ENCODE assay signal across 1 cellular context in the genomic region with DNA sequence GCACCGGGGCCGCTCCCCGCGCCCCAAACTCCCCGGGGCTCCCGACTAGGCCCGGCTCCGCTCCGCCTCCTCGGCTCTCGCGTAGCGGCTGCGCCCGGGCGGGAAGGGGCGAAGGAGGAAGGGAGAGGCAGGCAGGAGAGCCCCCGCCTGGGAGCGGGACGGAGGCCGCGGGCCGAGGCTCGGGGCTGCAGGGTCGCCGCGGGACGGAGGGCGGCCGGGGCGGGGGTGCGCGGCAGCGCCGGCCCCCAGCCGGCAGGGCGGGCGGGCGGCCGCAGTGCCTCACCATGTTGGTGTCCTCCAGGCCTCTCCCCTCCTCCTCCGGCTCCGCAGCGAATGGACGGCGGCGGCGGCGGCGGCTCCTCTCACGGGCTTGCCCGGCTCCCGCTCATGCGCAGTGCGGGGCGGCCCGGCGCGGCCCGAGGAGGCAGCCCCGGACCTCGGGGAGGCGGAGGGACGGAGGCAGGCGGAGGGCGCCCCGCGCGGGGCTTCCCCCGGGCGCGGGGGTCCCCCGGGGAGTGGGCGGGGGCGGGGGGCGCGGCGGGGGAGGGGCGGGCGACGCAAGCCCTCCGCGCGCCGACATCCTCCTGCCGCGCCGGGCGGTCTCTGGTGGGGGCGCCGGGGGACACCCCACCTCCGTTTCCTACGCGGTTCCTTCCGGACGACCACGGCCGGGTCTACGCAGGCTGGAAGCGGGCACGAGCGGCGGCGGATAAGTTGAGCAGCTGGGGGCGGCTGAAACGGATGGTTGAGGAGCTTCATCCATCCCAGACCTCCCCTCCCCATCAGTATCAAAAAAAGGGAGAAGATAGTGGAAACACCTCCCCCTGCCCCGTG.
TF ChIP-seq lines count a peak whose summit lies in the region.

A gene (minus strand): TSS at position 335 of the 834 bp plus-strand sequence. CDS start 49 bp downstream, at position 286.

TF ChIP-seq in K562, 482 proteins besides CTCF, POLR2A, EP300 and RAD21 (continued from another document and continues in another):
- no peak for TF ChIP-seq MYNN (IDR thresholded peaks at IDR 0.05)
- no peak for TF ChIP-seq MYNN (CRISPR knock-in tag; IDR thresholded peaks at IDR 0.05)
- no peak for TF ChIP-seq TAF15 (IDR thresholded peaks at IDR 0.05; ENCODE audit: low read depth, low read length)
- TF ChIP-seq, protein P1, sequence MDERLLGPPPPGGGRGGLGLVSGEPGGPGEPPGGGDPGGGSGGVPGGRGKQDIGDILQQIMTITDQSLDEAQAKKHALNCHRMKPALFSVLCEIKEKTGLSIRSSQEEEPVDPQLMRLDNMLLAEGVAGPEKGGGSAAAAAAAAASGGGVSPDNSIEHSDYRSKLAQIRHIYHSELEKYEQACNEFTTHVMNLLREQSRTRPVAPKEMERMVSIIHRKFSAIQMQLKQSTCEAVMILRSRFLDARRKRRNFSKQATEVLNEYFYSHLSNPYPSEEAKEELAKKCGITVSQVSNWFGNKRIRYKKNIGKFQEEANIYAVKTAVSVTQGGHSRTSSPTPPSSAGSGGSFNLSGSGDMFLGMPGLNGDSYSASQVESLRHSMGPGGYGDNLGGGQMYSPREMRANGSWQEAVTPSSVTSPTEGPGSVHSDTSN (CRISPR knock-in tag; IDR thresholded peaks at IDR 0.05; ENCODE audit: low read depth) = no peak
- TF ChIP-seq, protein P1 (tag; conservative IDR thresholded peaks at IDR 0.05; ENCODE audit: low read depth) = no peak
- TF ChIP-seq, protein P2, sequence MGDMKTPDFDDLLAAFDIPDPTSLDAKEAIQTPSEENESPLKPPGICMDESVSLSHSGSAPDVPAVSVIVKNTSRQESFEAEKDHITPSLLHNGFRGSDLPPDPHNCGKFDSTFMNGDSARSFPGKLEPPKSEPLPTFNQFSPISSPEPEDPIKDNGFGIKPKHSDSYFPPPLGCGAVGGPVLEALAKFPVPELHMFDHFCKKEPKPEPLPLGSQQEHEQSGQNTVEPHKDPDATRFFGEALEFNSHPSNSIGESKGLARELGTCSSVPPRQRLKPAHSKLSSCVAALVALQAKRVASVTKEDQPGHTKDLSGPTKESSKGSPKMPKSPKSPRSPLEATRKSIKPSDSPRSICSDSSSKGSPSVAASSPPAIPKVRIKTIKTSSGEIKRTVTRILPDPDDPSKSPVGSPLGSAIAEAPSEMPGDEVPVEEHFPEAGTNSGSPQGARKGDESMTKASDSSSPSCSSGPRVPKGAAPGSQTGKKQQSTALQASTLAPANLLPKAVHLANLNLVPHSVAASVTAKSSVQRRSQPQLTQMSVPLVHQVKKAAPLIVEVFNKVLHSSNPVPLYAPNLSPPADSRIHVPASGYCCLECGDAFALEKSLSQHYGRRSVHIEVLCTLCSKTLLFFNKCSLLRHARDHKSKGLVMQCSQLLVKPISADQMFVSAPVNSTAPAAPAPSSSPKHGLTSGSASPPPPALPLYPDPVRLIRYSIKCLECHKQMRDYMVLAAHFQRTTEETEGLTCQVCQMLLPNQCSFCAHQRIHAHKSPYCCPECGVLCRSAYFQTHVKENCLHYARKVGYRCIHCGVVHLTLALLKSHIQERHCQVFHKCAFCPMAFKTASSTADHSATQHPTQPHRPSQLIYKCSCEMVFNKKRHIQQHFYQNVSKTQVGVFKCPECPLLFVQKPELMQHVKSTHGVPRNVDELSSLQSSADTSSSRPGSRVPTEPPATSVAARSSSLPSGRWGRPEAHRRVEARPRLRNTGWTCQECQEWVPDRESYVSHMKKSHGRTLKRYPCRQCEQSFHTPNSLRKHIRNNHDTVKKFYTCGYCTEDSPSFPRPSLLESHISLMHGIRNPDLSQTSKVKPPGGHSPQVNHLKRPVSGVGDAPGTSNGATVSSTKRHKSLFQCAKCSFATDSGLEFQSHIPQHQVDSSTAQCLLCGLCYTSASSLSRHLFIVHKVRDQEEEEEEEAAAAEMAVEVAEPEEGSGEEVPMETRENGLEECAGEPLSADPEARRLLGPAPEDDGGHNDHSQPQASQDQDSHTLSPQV (IDR thresholded peaks at IDR 0.05) = no peak
- no peak for TF ChIP-seq NCOA4 (IDR thresholded peaks at IDR 0.05; ENCODE audit: partially characterized antibody)
- no peak for TF ChIP-seq FUS (optimal IDR thresholded peaks at IDR 0.05; ENCODE audit: low read depth, low read length)
- TF ChIP-seq, protein P3, sequence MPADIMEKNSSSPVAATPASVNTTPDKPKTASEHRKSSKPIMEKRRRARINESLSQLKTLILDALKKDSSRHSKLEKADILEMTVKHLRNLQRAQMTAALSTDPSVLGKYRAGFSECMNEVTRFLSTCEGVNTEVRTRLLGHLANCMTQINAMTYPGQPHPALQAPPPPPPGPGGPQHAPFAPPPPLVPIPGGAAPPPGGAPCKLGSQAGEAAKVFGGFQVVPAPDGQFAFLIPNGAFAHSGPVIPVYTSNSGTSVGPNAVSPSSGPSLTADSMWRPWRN (IDR thresholded peaks at IDR 0.05; ENCODE audit: low read depth) = no peak
- 0 out of 2 replicates have a peak, but pooled peaks have one; percentile 20 for TF ChIP-seq SRSF1 (IDR thresholded peaks at IDR 0.05; ENCODE audit: low read depth, low read length)
- TF ChIP-seq, protein P4, sequence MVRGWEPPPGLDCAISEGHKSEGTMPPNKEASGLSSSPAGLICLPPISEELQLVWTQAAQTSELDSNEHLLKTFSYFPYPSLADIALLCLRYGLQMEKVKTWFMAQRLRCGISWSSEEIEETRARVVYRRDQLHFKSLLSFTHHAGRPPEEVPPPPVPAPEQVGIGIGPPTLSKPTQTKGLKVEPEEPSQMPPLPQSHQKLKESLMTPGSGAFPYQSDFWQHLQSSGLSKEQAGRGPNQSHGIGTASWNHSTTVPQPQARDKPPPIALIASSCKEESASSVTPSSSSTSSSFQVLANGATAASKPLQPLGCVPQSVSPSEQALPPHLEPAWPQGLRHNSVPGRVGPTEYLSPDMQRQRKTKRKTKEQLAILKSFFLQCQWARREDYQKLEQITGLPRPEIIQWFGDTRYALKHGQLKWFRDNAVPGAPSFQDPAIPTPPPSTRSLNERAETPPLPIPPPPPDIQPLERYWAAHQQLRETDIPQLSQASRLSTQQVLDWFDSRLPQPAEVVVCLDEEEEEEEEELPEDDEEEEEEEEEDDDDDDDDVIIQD (CRISPR knock-in tag; IDR thresholded peaks at IDR 0.05) = no peak
- no peak for TF ChIP-seq ARHGAP35 (IDR thresholded peaks at IDR 0.05; ENCODE audit: partially characterized antibody)
- peak; percentile 55 for TF ChIP-seq CCNT2 (IDR thresholded peaks at IDR 0.05; ENCODE audit: borderline replicate concordance, extremely low read depth, insufficient read length, low read depth, low read length)
- TF ChIP-seq TRIM28 (IDR thresholded peaks at IDR 0.05) = no peak
- TF ChIP-seq GTF2F1 (IDR thresholded peaks at IDR 0.05; ENCODE audit: low read depth, low read length) = no peak
- TF ChIP-seq POLR2B (IDR thresholded peaks at IDR 0.05; ENCODE audit: low read depth, partially characterized antibody) = no peak
- TF ChIP-seq, protein P5, sequence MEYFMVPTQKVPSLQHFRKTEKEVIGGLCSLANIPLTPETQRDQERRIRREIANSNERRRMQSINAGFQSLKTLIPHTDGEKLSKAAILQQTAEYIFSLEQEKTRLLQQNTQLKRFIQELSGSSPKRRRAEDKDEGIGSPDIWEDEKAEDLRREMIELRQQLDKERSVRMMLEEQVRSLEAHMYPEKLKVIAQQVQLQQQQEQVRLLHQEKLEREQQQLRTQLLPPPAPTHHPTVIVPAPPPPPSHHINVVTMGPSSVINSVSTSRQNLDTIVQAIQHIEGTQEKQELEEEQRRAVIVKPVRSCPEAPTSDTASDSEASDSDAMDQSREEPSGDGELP (CRISPR knock-in tag; IDR thresholded peaks at IDR 0.05; ENCODE audit: borderline replicate concordance) = no peak
- TF ChIP-seq ETV1 (tag; conservative IDR thresholded peaks at IDR 0.05; ENCODE audit: low read depth) = no peak
- TF ChIP-seq CEBPG (CRISPR knock-in tag; IDR thresholded peaks at IDR 0.05) = no peak
- TF ChIP-seq CEBPG (tag; conservative IDR thresholded peaks at IDR 0.05 in 1 of 2, IDR thresholded peaks at IDR 0.05 in 1 of 2) = no peak
- TF ChIP-seq, protein P6, sequence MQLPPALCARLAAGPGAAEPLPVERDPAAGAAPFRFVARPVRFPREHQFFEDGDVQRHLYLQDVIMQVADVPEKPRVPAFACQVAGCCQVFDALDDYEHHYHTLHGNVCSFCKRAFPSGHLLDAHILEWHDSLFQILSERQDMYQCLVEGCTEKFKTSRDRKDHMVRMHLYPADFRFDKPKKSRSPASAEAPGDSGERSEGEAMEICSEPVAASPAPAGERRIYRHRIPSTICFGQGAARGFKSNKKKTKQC (CRISPR knock-in tag; IDR thresholded peaks at IDR 0.05) = no peak
- no peak for TF ChIP-seq ZNF165 (CRISPR knock-in tag; IDR thresholded peaks at IDR 0.05; ENCODE audit: borderline replicate concordance)
- no peak for TF ChIP-seq LARP7 (IDR thresholded peaks at IDR 0.05)
- TF ChIP-seq, protein P7, sequence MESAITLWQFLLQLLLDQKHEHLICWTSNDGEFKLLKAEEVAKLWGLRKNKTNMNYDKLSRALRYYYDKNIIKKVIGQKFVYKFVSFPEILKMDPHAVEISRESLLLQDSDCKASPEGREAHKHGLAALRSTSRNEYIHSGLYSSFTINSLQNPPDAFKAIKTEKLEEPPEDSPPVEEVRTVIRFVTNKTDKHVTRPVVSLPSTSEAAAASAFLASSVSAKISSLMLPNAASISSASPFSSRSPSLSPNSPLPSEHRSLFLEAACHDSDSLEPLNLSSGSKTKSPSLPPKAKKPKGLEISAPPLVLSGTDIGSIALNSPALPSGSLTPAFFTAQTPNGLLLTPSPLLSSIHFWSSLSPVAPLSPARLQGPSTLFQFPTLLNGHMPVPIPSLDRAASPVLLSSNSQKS (CRISPR knock-in tag; IDR thresholded peaks at IDR 0.05) = no peak
- no peak for TF ChIP-seq ZNF253 (CRISPR knock-in tag; conservative IDR thresholded peaks at IDR 0.05)
- TF ChIP-seq SREBF1 (IDR thresholded peaks at IDR 0.05; ENCODE audit: borderline replicate concordance, low read depth, low read length) = no peak
- TF ChIP-seq, protein P8, sequence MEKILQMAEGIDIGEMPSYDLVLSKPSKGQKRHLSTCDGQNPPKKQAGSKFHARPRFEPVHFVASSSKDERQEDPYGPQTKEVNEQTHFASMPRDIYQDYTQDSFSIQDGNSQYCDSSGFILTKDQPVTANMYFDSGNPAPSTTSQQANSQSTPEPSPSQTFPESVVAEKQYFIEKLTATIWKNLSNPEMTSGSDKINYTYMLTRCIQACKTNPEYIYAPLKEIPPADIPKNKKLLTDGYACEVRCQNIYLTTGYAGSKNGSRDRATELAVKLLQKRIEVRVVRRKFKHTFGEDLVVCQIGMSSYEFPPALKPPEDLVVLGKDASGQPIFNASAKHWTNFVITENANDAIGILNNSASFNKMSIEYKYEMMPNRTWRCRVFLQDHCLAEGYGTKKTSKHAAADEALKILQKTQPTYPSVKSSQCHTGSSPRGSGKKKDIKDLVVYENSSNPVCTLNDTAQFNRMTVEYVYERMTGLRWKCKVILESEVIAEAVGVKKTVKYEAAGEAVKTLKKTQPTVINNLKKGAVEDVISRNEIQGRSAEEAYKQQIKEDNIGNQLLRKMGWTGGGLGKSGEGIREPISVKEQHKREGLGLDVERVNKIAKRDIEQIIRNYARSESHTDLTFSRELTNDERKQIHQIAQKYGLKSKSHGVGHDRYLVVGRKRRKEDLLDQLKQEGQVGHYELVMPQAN (IDR thresholded peaks at IDR 0.05; ENCODE audit: borderline replicate concordance) = no peak
- TF ChIP-seq KHSRP (IDR thresholded peaks at IDR 0.05) = no peak
- TF ChIP-seq, protein P9, sequence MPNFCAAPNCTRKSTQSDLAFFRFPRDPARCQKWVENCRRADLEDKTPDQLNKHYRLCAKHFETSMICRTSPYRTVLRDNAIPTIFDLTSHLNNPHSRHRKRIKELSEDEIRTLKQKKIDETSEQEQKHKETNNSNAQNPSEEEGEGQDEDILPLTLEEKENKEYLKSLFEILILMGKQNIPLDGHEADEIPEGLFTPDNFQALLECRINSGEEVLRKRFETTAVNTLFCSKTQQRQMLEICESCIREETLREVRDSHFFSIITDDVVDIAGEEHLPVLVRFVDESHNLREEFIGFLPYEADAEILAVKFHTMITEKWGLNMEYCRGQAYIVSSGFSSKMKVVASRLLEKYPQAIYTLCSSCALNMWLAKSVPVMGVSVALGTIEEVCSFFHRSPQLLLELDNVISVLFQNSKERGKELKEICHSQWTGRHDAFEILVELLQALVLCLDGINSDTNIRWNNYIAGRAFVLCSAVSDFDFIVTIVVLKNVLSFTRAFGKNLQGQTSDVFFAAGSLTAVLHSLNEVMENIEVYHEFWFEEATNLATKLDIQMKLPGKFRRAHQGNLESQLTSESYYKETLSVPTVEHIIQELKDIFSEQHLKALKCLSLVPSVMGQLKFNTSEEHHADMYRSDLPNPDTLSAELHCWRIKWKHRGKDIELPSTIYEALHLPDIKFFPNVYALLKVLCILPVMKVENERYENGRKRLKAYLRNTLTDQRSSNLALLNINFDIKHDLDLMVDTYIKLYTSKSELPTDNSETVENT (CRISPR knock-in tag; IDR thresholded peaks at IDR 0.05) = peak; percentile 87
- TF ChIP-seq BHLHE40 (IDR thresholded peaks at IDR 0.05; ENCODE audit: low read length) = no peak
- no peak for TF ChIP-seq RBM25 (IDR thresholded peaks at IDR 0.05; ENCODE audit: low read depth, low read length, severe bottlenecking)
- TF ChIP-seq CBFA2T3 (IDR thresholded peaks at IDR 0.05) = no peak
- TF ChIP-seq, protein P10, sequence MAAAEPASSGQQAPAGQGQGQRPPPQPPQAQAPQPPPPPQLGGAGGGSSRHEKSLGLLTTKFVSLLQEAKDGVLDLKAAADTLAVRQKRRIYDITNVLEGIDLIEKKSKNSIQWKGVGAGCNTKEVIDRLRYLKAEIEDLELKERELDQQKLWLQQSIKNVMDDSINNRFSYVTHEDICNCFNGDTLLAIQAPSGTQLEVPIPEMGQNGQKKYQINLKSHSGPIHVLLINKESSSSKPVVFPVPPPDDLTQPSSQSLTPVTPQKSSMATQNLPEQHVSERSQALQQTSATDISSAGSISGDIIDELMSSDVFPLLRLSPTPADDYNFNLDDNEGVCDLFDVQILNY (CRISPR knock-in tag; IDR thresholded peaks at IDR 0.05) = no peak
- no peak for TF ChIP-seq NR2C2 (CRISPR knock-in tag; IDR thresholded peaks at IDR 0.05)
- no peak for TF ChIP-seq NR2C2 (tag; IDR thresholded peaks at IDR 0.05)
- TF ChIP-seq ZNF79 (CRISPR knock-in tag; IDR thresholded peaks at IDR 0.05; ENCODE audit: low read depth) = no peak
- TF ChIP-seq, protein P11, sequence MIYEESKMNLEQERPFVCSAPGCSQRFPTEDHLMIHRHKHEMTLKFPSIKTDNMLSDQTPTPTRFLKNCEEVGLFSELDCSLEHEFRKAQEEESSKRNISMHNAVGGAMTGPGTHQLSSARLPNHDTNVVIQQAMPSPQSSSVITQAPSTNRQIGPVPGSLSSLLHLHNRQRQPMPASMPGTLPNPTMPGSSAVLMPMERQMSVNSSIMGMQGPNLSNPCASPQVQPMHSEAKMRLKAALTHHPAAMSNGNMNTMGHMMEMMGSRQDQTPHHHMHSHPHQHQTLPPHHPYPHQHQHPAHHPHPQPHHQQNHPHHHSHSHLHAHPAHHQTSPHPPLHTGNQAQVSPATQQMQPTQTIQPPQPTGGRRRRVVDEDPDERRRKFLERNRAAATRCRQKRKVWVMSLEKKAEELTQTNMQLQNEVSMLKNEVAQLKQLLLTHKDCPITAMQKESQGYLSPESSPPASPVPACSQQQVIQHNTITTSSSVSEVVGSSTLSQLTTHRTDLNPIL (CRISPR knock-in tag; IDR thresholded peaks at IDR 0.05) = no peak
- TF ChIP-seq HMGN3 (IDR thresholded peaks at IDR 0.05; ENCODE audit: borderline replicate concordance, extremely low read depth, insufficient read length, low read depth, low read length) = peak; percentile 67
- TF ChIP-seq MYC (IDR thresholded peaks at IDR 0.05; ENCODE audit: low read depth, low read length) = no peak
- TF ChIP-seq MYC (CRISPR knock-in tag; IDR thresholded peaks at IDR 0.05; ENCODE audit: borderline replicate concordance, low read depth) = no peak
